Comparison of ENCODE assay signal across 9 cellular contexts in the genomic region with DNA sequence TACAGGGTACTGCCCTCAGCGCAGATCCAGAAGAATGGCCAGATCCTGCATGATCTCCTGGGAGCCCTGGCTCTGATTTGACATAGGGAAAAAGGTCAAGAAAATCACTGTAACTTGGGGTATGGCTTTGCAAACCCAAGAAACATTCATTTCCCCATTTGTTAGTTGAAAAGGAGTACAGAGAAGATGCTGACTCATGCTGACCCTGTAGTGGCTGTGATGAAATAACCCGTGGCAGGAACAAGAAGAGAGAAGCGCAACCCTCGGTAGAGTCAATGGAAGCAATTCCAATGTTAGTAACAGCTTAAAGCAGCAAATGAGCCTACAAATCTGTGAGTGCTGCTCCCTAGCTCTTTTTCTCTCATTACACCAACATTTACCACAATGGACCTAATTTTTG.
DNase-seq lines count a peak whose midpoint lies in the region; ATAC-seq and TF ChIP-seq lines count a peak whose summit lies in the region.
"Had no signal": no experiment of that assay in that cellular context is flagged by ENCODE, and none has a peak within 500 bp of the region (broad histone marks: within the 10 kb centered on the region; RNA-seq: fewer than 3 reads in every experiment).

No MANE protein-coding gene starts in this region.

- in situ Hi-C loops in astrocyte of the spinal cord (cut with HindIII; ENCODE audit: low sequenced_read_pairs), result no loop called here

- H3K18ac ChIP-seq in mesenchymal stem cell (ENCODE audit: low read depth in 1 of 2, low read length in 2 of 2), result peak overlapping the region; percentile 56 to 95

- peak; percentile 87 for ATAC-seq in HG02885 (IDR thresholded peaks at IDR 0.05; ENCODE audit: poor library complexity, unreplicated experiment)

- H2BK5ac ChIP-seq in mesenchymal stem cell (ENCODE audit: low read depth, low read length, poor library complexity, severe bottlenecking), result no peak overlapping the region

- H4K91ac ChIP-seq in mesenchymal stem cell (ENCODE audit: low read length), result peak overlapping the region; percentile 9

- peak overlapping the region; percentile 60 for H2AFZ ChIP-seq in mesenchymal stem cell (ENCODE audit: low read depth, low read length)

- no peak overlapping the region for H3K23ac ChIP-seq in mesenchymal stem cell (ENCODE audit: low read length in 2 of 2)

- no peaks in the 10 kb centered on the region for H3K79me1 ChIP-seq in mesenchymal stem cell (replicated peaks; ENCODE audit: low read length, poor library complexity, severe bottlenecking)

- H3K4me3 ChIP-seq in astrocyte of the spinal cord (ENCODE audit: low read depth, low read length) (no peak overlapping the region), mesenchymal stem cell (ENCODE audit: insufficient read depth in 1 of 2, low read depth in 1 of 2, low read length in 2 of 2) (no peak overlapping the region)

- no peak overlapping the region for H2BK15ac ChIP-seq in mesenchymal stem cell (ENCODE audit: low read depth, poor library complexity, severe bottlenecking)

- H3K27ac ChIP-seq in mesenchymal stem cell (ENCODE audit: low read length, poor library complexity, severe bottlenecking), result no peak overlapping the region

- no peak overlapping the region for H2AK5ac ChIP-seq in mesenchymal stem cell (ENCODE audit: low read length, severe bottlenecking)

- H2BK120ac ChIP-seq in mesenchymal stem cell (ENCODE audit: low read depth, low read length), result peak overlapping the region; percentile 54

- peak; percentile 57 for DNase-seq in AG20443 (ENCODE audit: low spot score)
- peak; percentile 81 for DNase-seq in astrocyte of the spinal cord (ENCODE audit: low read depth, low spot score)
- peak; percentile 88 for DNase-seq in mesenchymal stem cell
- DNase-seq in NCI-H1436 treated with DMSO at 0.1 percent for 48 hours (lab: John Stamatoyannopoulos, UW), result no peak
- DNase-seq in HuH-7.5 (ENCODE audit: low spot score), result no peak
- DNase-seq in GM19240 (ENCODE audit: insufficient read length, low spot score), result no peak
- no peak for DNase-seq in NCI-H748 treated with DMSO at 0.1 percent for 48 hours (lab: John Stamatoyannopoulos, UW)
- DNase-seq: SK-N-SH had no signal

- H4K8ac ChIP-seq in mesenchymal stem cell (ENCODE audit: low read length), result peak overlapping the region; percentile 54

- H3K14ac ChIP-seq in mesenchymal stem cell (ENCODE audit: low read length in 2 of 2), result no peak overlapping the region

- no peak overlapping the region for H3K4ac ChIP-seq in mesenchymal stem cell (ENCODE audit: low read depth in 1 of 2, low read length in 2 of 2)

- TF ChIP-seq CTCF in astrocyte of the spinal cord (IDR thresholded peaks at IDR 0.05; ENCODE audit: low read depth, low read length), result no peak

- no peaks in the 10 kb centered on the region for H3K36me3 ChIP-seq in mesenchymal stem cell (ENCODE audit: control insufficient read depth in 1 of 2, insufficient read depth in 2 of 2, low read depth in 1 of 2, low read length in 2 of 2)

- peak overlapping the region in 1 of 2 experiments; percentile 57 for H2BK12ac ChIP-seq in mesenchymal stem cell (ENCODE audit: low read length in 2 of 2)

- H3K9ac ChIP-seq in mesenchymal stem cell (ENCODE audit: low read length), result peak overlapping the region; percentile 37
- H3K9ac ChIP-seq: SK-N-SH had no signal

- WGBS in mesenchymal stem cell, result 24% methylated on average over 4 of the region's 4 CpGs

- no peaks in the 10 kb centered on the region for H3K9me3 ChIP-seq in mesenchymal stem cell (ENCODE audit: control insufficient read depth, low read length)
- H3K9me3 ChIP-seq: SK-N-SH had no signal

- no peak overlapping the region for H3K4me2 ChIP-seq in mesenchymal stem cell (ENCODE audit: low read length, poor library complexity, severe bottlenecking)
- H3K4me2 ChIP-seq: SK-N-SH had no signal

- H3K4me1 ChIP-seq in mesenchymal stem cell (ENCODE audit: control insufficient read depth, insufficient read depth, low read depth, low read length), result no peaks in the 10 kb centered on the region

- H3K27me3 ChIP-seq in mesenchymal stem cell (ENCODE audit: control insufficient read depth in 1 of 2, insufficient read depth in 1 of 2, low read length in 2 of 2), result no peaks in the 10 kb centered on the region

Comparison
In these comparisons a context has a peak if more than half of its experiments do, and no peak if none do; other contexts are left out.
1. DNase-seq: peak in AG20443 (single experiment), astrocyte of the spinal cord (single experiment) and mesenchymal stem cell (single experiment); none in NCI-H1436 treated with DMSO at 0.1 percent for 48 hours (single experiment), HuH-7.5 (single experiment), GM19240 (single experiment) and NCI-H748 treated with DMSO at 0.1 percent for 48 hours (single experiment).